In genomic region chr17:2030779-2031163, GRCh38 we compare ENCODE assay signal across 8 cellular contexts. TPM values are rescaled to one million over a fixed set of nuclear protein-coding genes. Genes with fewer than 3 reads are reported as not detected.
DNase-seq lines count a peak whose midpoint lies in the region; ATAC-seq and TF ChIP-seq lines count a peak whose summit lies in the region.

No MANE protein-coding gene starts in this region.

- H3K4me3 ChIP-seq in astrocyte of the spinal cord (ENCODE audit: low read depth, low read length) (peak overlapping the region; percentile 99), lower lobe of right lung (peak overlapping the region; percentile 96), thyroid gland (replicated peaks in 1 of 3) (peak overlapping the region; percentile 96 to 99 (median 98))

- H3K9me3 ChIP-seq in ES-I3 (ENCODE audit: control insufficient read depth, insufficient read depth, low read length) (no peaks in the 10 kb centered on the region), lower lobe of right lung (no peaks in the 10 kb centered on the region), thyroid gland (no peaks in the 10 kb centered on the region)

- H3K36me3 ChIP-seq in ES-I3 (ENCODE audit: insufficient read depth, low read length) (no peaks in the 10 kb centered on the region), lower lobe of right lung (peaks cover 14% of the 10 kb centered on the region), thyroid gland (peaks cover 2 to 6% of the 10 kb centered on the region in 2 donors)

- H3K27ac ChIP-seq in lower lobe of right lung (peak overlapping the region; percentile 49), thyroid gland (no peak overlapping the region)

- peak; percentile 58 for ATAC-seq in HG03571 (IDR thresholded peaks at IDR 0.05; ENCODE audit: unreplicated experiment)
- ATAC-seq in lower lobe of right lung: no peak
- no peak for ATAC-seq in HG03025 (IDR thresholded peaks at IDR 0.05; ENCODE audit: low FRiP score, unreplicated experiment)
- ATAC-seq in HG03565 (IDR thresholded peaks at IDR 0.05; ENCODE audit: unreplicated experiment): no peak

- DNase-seq in astrocyte of the spinal cord (ENCODE audit: low read depth, low spot score): no peak
- DNase-seq in lower lobe of right lung: no peak
- peak in 1 of 2 donors; percentile 50 for DNase-seq in thyroid gland
- no peak for DNase-seq in NCI-H187 (lab: John Stamatoyannopoulos, UW)

- intact Hi-C loops in lower lobe of right lung (cut with DNase I): no loop called here
- intact Hi-C loops in thyroid gland (cut with DNase I): no loop called here

- 23% methylated on average over 9 of the region's 10 CpGs for WGBS in thyroid gland, 2 donors

- TF ChIP-seq POLR2A in thyroid gland (IDR thresholded peaks at IDR 0.05): no peak

- in situ Hi-C loops in astrocyte of the spinal cord (cut with HindIII; ENCODE audit: low sequenced_read_pairs): loop anchor here (25.0 kb wide), 1 partner anchor 118 kb away; no protein-coding TSS in a partner anchor

- H3K4me1 ChIP-seq in ES-I3 (ENCODE audit: insufficient read depth, low read length) (no peaks in the 10 kb centered on the region; the same call in 1 of the 2 replicates), lower lobe of right lung (peaks cover 26% of the 10 kb centered on the region), thyroid gland (peaks cover 8 to 20% of the 10 kb centered on the region in 2 donors)

- H3K27me3 ChIP-seq in lower lobe of right lung (ENCODE audit: low read depth) (peaks cover 38% of the 10 kb centered on the region), thyroid gland (no peaks in the 10 kb centered on the region)

- TF ChIP-seq CTCF in astrocyte of the spinal cord (IDR thresholded peaks at IDR 0.05; ENCODE audit: low read depth, low read length) (peak; percentile 74), lower lobe of right lung (IDR thresholded peaks at IDR 0.05) (peak; percentile 36), thyroid gland (IDR thresholded peaks at IDR 0.05) (peak in 4 of 6 experiments; percentile 23 to 42 (median 32))

- H3K9ac ChIP-seq in ES-I3 (ENCODE audit: low read depth, low read length): peak overlapping the region; percentile 99; the same call in 1 of the 2 replicates

RNA-seq across cellular contexts. Expression of gene DPH1, which starts 0.8 kb away (rescaled TPM):
- total RNA-seq in lower lobe of right lung (38.0 TPM), thyroid gland (10 to 100 TPM; 41.6 to 61.1 (median 49.3) TPM)

RNA-seq across cellular contexts. Expression of gene RTN4RL1, which starts 5.6 kb away (rescaled TPM):
- total RNA-seq in lower lobe of right lung: 5.8 TPM
- total RNA-seq in thyroid gland: 1 to 10 TPM; 1.6 to 4.9 (median 2.5) TPM

RNA-seq across cellular contexts. Expression of gene OVCA2, which starts 11.1 kb away (rescaled TPM):
- 20.3 TPM for total RNA-seq in lower lobe of right lung
- total RNA-seq in thyroid gland: 10 to 100 TPM; 37.6 to 54.1 (median 47.3) TPM

RNA-seq across cellular contexts. Expression of gene HIC1, which starts 24.1 kb away (rescaled TPM):
- 20.6 TPM for total RNA-seq in lower lobe of right lung
- total RNA-seq in thyroid gland: 10 to 100 TPM; 13.3 to 23.2 (median 18.3) TPM
